ENCODE assay signal across 1 cellular context in the genomic region with DNA sequence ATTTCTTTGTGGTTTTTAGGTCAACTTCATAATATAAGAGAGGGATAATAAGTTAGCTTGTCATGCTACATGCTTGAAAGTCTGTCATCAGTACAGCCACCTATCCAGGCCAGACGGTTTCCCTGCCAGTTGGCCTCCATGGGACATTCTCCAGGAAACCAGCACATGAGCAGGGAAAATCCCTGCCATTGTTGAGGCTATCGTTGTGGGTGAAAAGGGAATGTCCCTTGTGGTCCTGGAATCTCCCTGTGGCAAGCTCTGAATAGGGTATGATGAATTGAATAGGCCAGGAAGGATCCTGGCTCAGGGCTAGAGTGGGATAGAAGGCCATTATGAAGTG.
TF ChIP-seq lines count a peak whose summit lies in the region.

No MANE protein-coding gene starts in this region.

TF ChIP-seq in SK-N-SH, 30 proteins besides CTCF, POLR2A, EP300 and RAD21 (continued from another document):
- TF ChIP-seq, protein P1, sequence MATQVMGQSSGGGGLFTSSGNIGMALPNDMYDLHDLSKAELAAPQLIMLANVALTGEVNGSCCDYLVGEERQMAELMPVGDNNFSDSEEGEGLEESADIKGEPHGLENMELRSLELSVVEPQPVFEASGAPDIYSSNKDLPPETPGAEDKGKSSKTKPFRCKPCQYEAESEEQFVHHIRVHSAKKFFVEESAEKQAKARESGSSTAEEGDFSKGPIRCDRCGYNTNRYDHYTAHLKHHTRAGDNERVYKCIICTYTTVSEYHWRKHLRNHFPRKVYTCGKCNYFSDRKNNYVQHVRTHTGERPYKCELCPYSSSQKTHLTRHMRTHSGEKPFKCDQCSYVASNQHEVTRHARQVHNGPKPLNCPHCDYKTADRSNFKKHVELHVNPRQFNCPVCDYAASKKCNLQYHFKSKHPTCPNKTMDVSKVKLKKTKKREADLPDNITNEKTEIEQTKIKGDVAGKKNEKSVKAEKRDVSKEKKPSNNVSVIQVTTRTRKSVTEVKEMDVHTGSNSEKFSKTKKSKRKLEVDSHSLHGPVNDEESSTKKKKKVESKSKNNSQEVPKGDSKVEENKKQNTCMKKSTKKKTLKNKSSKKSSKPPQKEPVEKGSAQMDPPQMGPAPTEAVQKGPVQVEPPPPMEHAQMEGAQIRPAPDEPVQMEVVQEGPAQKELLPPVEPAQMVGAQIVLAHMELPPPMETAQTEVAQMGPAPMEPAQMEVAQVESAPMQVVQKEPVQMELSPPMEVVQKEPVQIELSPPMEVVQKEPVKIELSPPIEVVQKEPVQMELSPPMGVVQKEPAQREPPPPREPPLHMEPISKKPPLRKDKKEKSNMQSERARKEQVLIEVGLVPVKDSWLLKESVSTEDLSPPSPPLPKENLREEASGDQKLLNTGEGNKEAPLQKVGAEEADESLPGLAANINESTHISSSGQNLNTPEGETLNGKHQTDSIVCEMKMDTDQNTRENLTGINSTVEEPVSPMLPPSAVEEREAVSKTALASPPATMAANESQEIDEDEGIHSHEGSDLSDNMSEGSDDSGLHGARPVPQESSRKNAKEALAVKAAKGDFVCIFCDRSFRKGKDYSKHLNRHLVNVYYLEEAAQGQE (IDR thresholded peaks at IDR 0.05; ENCODE audit: low read depth, low read length): peak; percentile 44; the same call in 1 of the 2 replicates
- TF ChIP-seq POLR2AphosphoS5 (IDR thresholded peaks at IDR 0.05; ENCODE audit: low read depth, low read length): peak; percentile 36; the same call in 1 of the 2 replicates
